Comparison of ENCODE assay signal across 10 cellular contexts in genomic region chr3:8964436-8965370, GRCh38. TPM values are rescaled to one million over a fixed set of nuclear protein-coding genes. Genes with fewer than 3 reads are reported as not detected.
DNase-seq lines count a peak whose midpoint lies in the region; ATAC-seq and FAIRE-seq lines count a peak whose summit lies in the region.
"Had no signal": no experiment of that assay in that cellular context is flagged by ENCODE, and none has a peak within 500 bp of the region (broad histone marks: within the 10 kb centered on the region; RNA-seq: fewer than 3 reads in every experiment).

No MANE protein-coding gene starts in this region.

- peak overlapping the region; percentile 27; the same call in 1 of the 2 replicates for H3K4me3 ChIP-seq in iPS-20b (ENCODE audit: low read length)
- H3K4me3 ChIP-seq: lung had no signal

- no peaks in the 10 kb centered on the region for H3K9me3 ChIP-seq in iPS-20b (ENCODE audit: insufficient read depth, low read depth, low read length)
- H3K9me3 ChIP-seq: thoracic aorta had no signal

- H3K4me3 Mint-ChIP-seq in stimulated activated naive CD8-positive, alpha-beta T cell treated with anti-CD3 and anti-CD28 coated beads, Interleukin-15, Interleukin-2, amounts not matched to agents 100 ng/mL and 50 ng/mL, for 24 hours, result peak overlapping the region; percentile 94
- peak overlapping the region in 1 of 2 donors; percentile 96 for H3K4me3 Mint-ChIP-seq in stimulated activated naive CD8-positive, alpha-beta T cell treated with anti-CD3 and anti-CD28 coated beads, Interleukin-15, amount 100 ng/mL, for 72 hours
- H3K4me3 Mint-ChIP-seq in activated T-helper 1 cell treated with anti-CD3 and anti-CD28 coated beads, Interleukin-12 subunit alpha, Interleukin-12 subunit beta, Interleukin-2, Interleukin-4 antibody, amounts not matched to agents 30 ng/mL and 10 ng/mL and 1 ng/mL, durations not matched to agents 14 hours and 24 hours and 36 hours, result peak overlapping the region; percentile 98

- H3K27me3 Mint-ChIP-seq in stimulated activated naive CD8-positive, alpha-beta T cell treated with anti-CD3 and anti-CD28 coated beads, Interleukin-15, Interleukin-2, amounts not matched to agents 100 ng/mL and 50 ng/mL, for 24 hours, result peaks cover 3% of the 10 kb centered on the region
- peaks cover 14% of the 10 kb centered on the region for H3K27me3 Mint-ChIP-seq in stimulated activated naive CD8-positive, alpha-beta T cell treated with anti-CD3 and anti-CD28 coated beads, Interleukin-15, amount 100 ng/mL, for 72 hours
- H3K27me3 Mint-ChIP-seq in activated T-helper 1 cell treated with anti-CD3 and anti-CD28 coated beads, Interleukin-12 subunit alpha, Interleukin-12 subunit beta, Interleukin-2, Interleukin-4 antibody, amounts not matched to agents 30 ng/mL and 10 ng/mL and 1 ng/mL, durations not matched to agents 14 hours and 24 hours and 36 hours (ENCODE audit: insufficient read depth), result peaks cover 20% of the 10 kb centered on the region

- H3K36me3 Mint-ChIP-seq in stimulated activated naive CD8-positive, alpha-beta T cell treated with anti-CD3 and anti-CD28 coated beads, Interleukin-15, Interleukin-2, amounts not matched to agents 100 ng/mL and 50 ng/mL, for 24 hours (ENCODE audit: low read depth), result peaks cover 16% of the 10 kb centered on the region
- peaks cover 10% of the 10 kb centered on the region for H3K36me3 Mint-ChIP-seq in activated T-helper 1 cell treated with anti-CD3 and anti-CD28 coated beads, Interleukin-12 subunit alpha, Interleukin-12 subunit beta, Interleukin-2, Interleukin-4 antibody, amounts not matched to agents 30 ng/mL and 10 ng/mL and 1 ng/mL, durations not matched to agents 14 hours and 24 hours and 36 hours (ENCODE audit: low read depth)

- no peak for DNase-seq in stimulated activated naive CD8-positive, alpha-beta T cell treated with anti-CD3 and anti-CD28 coated beads, Interleukin-15, amount 100 ng/mL, for 72 hours
- no peak for DNase-seq in activated T-helper 1 cell treated with anti-CD3 and anti-CD28 coated beads, Interleukin-12 subunit alpha, Interleukin-12 subunit beta, Interleukin-2, Interleukin-4 antibody, amounts not matched to agents 30 ng/mL and 10 ng/mL and 1 ng/mL, durations not matched to agents 14 hours and 24 hours and 36 hours (ENCODE audit: low spot score)
- DNase-seq in urothelium cell line (ENCODE audit: low spot score) (peak; percentile 87), NCI-H2196 treated with DMSO at 0.1 percent for 48 hours (lab: John Stamatoyannopoulos, UW; ENCODE audit: unreplicated experiment) (no peak), NCI-H187 treated with DMSO at 0.1 percent for 48 hours (lab: John Stamatoyannopoulos, UW) (no peak), putamen (ENCODE audit: low spot score) (no peak)

- no peak for ATAC-seq in stimulated activated naive CD8-positive, alpha-beta T cell treated with anti-CD3 and anti-CD28 coated beads, Interleukin-15, amount 100 ng/mL, for 72 hours

- H3K9me3 Mint-ChIP-seq in stimulated activated naive CD8-positive, alpha-beta T cell treated with anti-CD3 and anti-CD28 coated beads, Interleukin-15, Interleukin-2, amounts not matched to agents 100 ng/mL and 50 ng/mL, for 24 hours, result no peaks in the 10 kb centered on the region
- no peaks in the 10 kb centered on the region for H3K9me3 Mint-ChIP-seq in stimulated activated naive CD8-positive, alpha-beta T cell treated with anti-CD3 and anti-CD28 coated beads, Interleukin-15, amount 100 ng/mL, for 72 hours
- no peaks in the 10 kb centered on the region for H3K9me3 Mint-ChIP-seq in activated T-helper 1 cell treated with anti-CD3 and anti-CD28 coated beads, Interleukin-12 subunit alpha, Interleukin-12 subunit beta, Interleukin-2, Interleukin-4 antibody, amounts not matched to agents 30 ng/mL and 10 ng/mL and 1 ng/mL, durations not matched to agents 14 hours and 24 hours and 36 hours

- FAIRE-seq in urothelium cell line (lab: Jason Lieb, UNC), result no peak

- intact Hi-C loops in activated T-helper 1 cell treated with anti-CD3 and anti-CD28 coated beads, Interleukin-12 subunit alpha, Interleukin-12 subunit beta, Interleukin-2, Interleukin-4 antibody, amounts not matched to agents 30 ng/mL and 10 ng/mL and 1 ng/mL, durations not matched to agents 14 hours and 24 hours and 36 hours (cut with micrococcal nuclease), result loop anchor here (5.0 kb wide), 5 partner anchors 203 to 1358 kb away; partner anchors contain the start of genes ARPC4, JAGN1, MTMR14 and SEC13

- H3K27ac Mint-ChIP-seq in stimulated activated naive CD8-positive, alpha-beta T cell treated with anti-CD3 and anti-CD28 coated beads, Interleukin-15, Interleukin-2, amounts not matched to agents 100 ng/mL and 50 ng/mL, for 24 hours, result no peak overlapping the region
- H3K27ac Mint-ChIP-seq in stimulated activated naive CD8-positive, alpha-beta T cell treated with anti-CD3 and anti-CD28 coated beads, Interleukin-15, amount 100 ng/mL, for 72 hours, result no peak overlapping the region
- H3K27ac Mint-ChIP-seq in activated T-helper 1 cell treated with anti-CD3 and anti-CD28 coated beads, Interleukin-12 subunit alpha, Interleukin-12 subunit beta, Interleukin-2, Interleukin-4 antibody, amounts not matched to agents 30 ng/mL and 10 ng/mL and 1 ng/mL, durations not matched to agents 14 hours and 24 hours and 36 hours, result no peak overlapping the region

- H3K27me3 ChIP-seq in iPS-20b (ENCODE audit: insufficient read depth, low read length), result peaks cover 13% of the 10 kb centered on the region

- 0 out of 2 replicates have a peak, but pooled peaks cover 7% of the 10 kb centered on the region for H3K36me3 ChIP-seq in iPS-20b (ENCODE audit: insufficient read depth, low read depth, low read length)
- H3K36me3 ChIP-seq: thoracic aorta had no signal

- no peak overlapping the region for H3K27ac ChIP-seq in iPS-20b (ENCODE audit: low read length)

- peaks cover 43% of the 10 kb centered on the region for H3K4me1 Mint-ChIP-seq in stimulated activated naive CD8-positive, alpha-beta T cell treated with anti-CD3 and anti-CD28 coated beads, Interleukin-15, Interleukin-2, amounts not matched to agents 100 ng/mL and 50 ng/mL, for 24 hours (ENCODE audit: low read depth)
- peaks cover 32% of the 10 kb centered on the region for H3K4me1 Mint-ChIP-seq in stimulated activated naive CD8-positive, alpha-beta T cell treated with anti-CD3 and anti-CD28 coated beads, Interleukin-15, amount 100 ng/mL, for 72 hours
- H3K4me1 Mint-ChIP-seq in activated T-helper 1 cell treated with anti-CD3 and anti-CD28 coated beads, Interleukin-12 subunit alpha, Interleukin-12 subunit beta, Interleukin-2, Interleukin-4 antibody, amounts not matched to agents 30 ng/mL and 10 ng/mL and 1 ng/mL, durations not matched to agents 14 hours and 24 hours and 36 hours (ENCODE audit: low read depth), result peaks cover 48% of the 10 kb centered on the region

- peak overlapping the region; percentile 19; the same call in 1 of the 2 replicates for H3K9ac ChIP-seq in iPS-20b (ENCODE audit: low read depth, low read length)

- H3K4me1 ChIP-seq in iPS-20b (ENCODE audit: insufficient read depth, low read length), result peaks cover 15% of the 10 kb centered on the region

RNA-seq across cellular contexts. Expression of gene RAD18, which starts 1.4 kb away (rescaled TPM):
- 52.8 and 54.2 TPM in 2 replicates for total RNA-seq in activated T-helper 1 cell treated with anti-CD3 and anti-CD28 coated beads, Interleukin-12 subunit alpha, Interleukin-12 subunit beta, Interleukin-2, Interleukin-4 antibody, amounts not matched to agents 30 ng/mL and 10 ng/mL and 1 ng/mL, durations not matched to agents 14 hours and 24 hours and 36 hours
